12 cellular contexts compared by ENCODE assay signal in the genomic region with DNA sequence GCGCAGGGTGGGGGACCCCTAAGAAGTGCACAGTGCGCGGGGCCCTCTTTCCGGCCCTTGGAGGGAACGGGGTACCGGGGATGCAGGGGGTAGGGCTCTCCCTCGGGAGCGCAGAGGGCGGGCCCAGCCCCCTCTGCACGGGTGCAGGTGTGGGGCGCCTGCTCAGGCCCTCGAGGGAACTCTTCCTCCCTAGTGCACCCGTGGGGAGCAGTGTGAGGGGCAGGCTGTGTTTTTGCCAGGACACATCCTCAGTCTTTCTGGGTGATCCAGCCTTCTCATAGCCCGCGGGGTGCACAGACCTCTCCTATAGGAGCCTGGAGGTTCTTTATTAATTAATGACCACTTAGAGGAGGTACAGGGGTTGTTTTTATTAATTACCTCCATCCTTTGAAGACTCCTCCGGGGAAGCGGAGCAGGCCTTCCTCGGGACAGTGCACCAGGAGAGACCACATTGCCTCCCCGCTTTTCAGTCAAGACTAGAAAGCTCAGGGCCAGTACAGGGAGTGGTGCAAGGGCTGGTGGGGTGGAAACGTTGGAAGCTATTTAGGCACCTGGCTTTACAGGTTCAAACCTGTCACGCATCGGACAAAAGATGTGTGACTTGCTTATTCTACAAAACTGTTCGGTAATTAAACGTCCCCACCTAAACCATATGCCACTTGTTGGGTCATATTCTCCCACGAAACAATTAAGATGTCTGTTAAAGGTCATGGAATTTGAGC. TPM values are rescaled to one million over a fixed set of nuclear protein-coding genes. Genes with fewer than 3 reads are reported as not detected.
A peak's percentile ranks its signal among the peaks of the same experiment; 100 is the strongest.
DNase-seq lines count a peak whose midpoint lies in the region; ATAC-seq, FAIRE-seq and TF ChIP-seq lines count a peak whose summit lies in the region.
"Had no signal": no experiment of that assay in that cellular context is flagged by ENCODE, and none has a peak within 500 bp of the region (broad histone marks: within the 10 kb centered on the region; RNA-seq: fewer than 3 reads in every experiment).

No MANE protein-coding gene starts in this region.

- FAIRE-seq in HepG2 (lab: Jason Lieb, UNC), result no peak

- H3K4me3 ChIP-seq in right lobe of liver (peak overlapping the region in 2 of 3 donors; percentile 39 to 47), HepG2 (replicated peaks in 1 of 3; ENCODE audit: insufficient read depth in 1 of 3, low read depth in 2 of 3, low read length in 3 of 3) (no peak overlapping the region), dorsolateral prefrontal cortex (peak overlapping the region in 51 of 59 donors; percentile 15 to 62 (median 45))

- TF ChIP-seq RAD21 in HepG2 (CRISPR knock-in tag; IDR thresholded peaks at IDR 0.05), result no peak

- peaks cover 10% of the 10 kb centered on the region for H3K4me1 Mint-ChIP-seq in nephron

- no peak overlapping the region for H3K9ac ChIP-seq in HepG2 (ENCODE audit: insufficient read depth, low read depth, low read length)
- H3K9ac ChIP-seq: SK-N-SH had no signal

- H3K36me3 ChIP-seq in right lobe of liver, result no peaks in the 10 kb centered on the region
- H3K36me3 ChIP-seq in HepG2 (replicated peaks in 1 of 2; ENCODE audit: control insufficient read depth in 1 of 2, insufficient read depth in 2 of 2, low read length in 2 of 2), result no peaks in the 10 kb centered on the region

- no peaks in the 10 kb centered on the region for H3K9me3 ChIP-seq in right lobe of liver
- H3K9me3 ChIP-seq in HepG2 (ENCODE audit: low read length), result no peaks in the 10 kb centered on the region
- H3K9me3 ChIP-seq: SK-N-SH had no signal

- H3K4me2 ChIP-seq in HepG2 (ENCODE audit: low read depth, low read length), result no peak overlapping the region

- H3K27me3 ChIP-seq in right lobe of liver, result no peaks in the 10 kb centered on the region
- H3K27me3 ChIP-seq in HepG2 (ENCODE audit: control insufficient read depth in 1 of 2, insufficient read depth in 2 of 2, low read length in 2 of 2), result peaks cover 5 to 32% of the 10 kb centered on the region in 2 experiments; a peak in 4 of 5 replicates
- H3K27me3 ChIP-seq in dorsolateral prefrontal cortex, result peaks cover 0 to 54% (median 33%) of the 10 kb centered on the region in 45 donors

- H3K27ac ChIP-seq in right lobe of liver (no peak overlapping the region), HepG2 (ENCODE audit: extremely low read length, insufficient read depth, low read length) (no peak overlapping the region), dorsolateral prefrontal cortex (peak overlapping the region in 4 of 59 donors; percentile 42 to 78 (median 58))

- peaks cover 82% of the 10 kb centered on the region for H3K27me3 Mint-ChIP-seq in nephron (ENCODE audit: low read depth)

- no peak overlapping the region for H3K27ac Mint-ChIP-seq in nephron

- TF ChIP-seq EP300 in HepG2 (IDR thresholded peaks at IDR 0.05; ENCODE audit: low read depth in 2 of 2, low read length in 2 of 2) (no peak), HepG2 (CRISPR knock-in tag; IDR thresholded peaks at IDR 0.05; ENCODE audit: borderline replicate concordance) (no peak)

- H3K9me3 Mint-ChIP-seq in nephron, result peaks cover 4% of the 10 kb centered on the region

- in situ Hi-C loops in HepG2 (cut with HindIII; ENCODE audit: extremely low pct_ligation_motif_present, low pct_unique_long_range_greater_than_20kb), result no loop called here

- CTCF ChIA-PET in HepG2 (lab: Yijun Ruan, JAX; ENCODE audit: low intra/inter-chr PET ratio, low total read pairs), result no interaction called here

- DNase-seq in right lobe of liver (no peak), HepG2 (ENCODE audit: low spot score) (no peak), dorsolateral prefrontal cortex (no peak), HuH-7.5 (ENCODE audit: low spot score) (no peak), NCI-H526 treated with DMSO at 0.1 percent for 48 hours (lab: John Stamatoyannopoulos, UW) (no peak), mesenteric fat pad (ENCODE audit: low spot score) (no peak), GDM1 (lab: John Stamatoyannopoulos, UW) (no peak)
- DNase-seq: amygdala, NCI-H226 had no signal

- no TSS peak for BruUV-seq in HepG2 (replicated peaks; lab: Mats Ljungman, UMichigan)

- H3K79me2 ChIP-seq in HepG2 (ENCODE audit: insufficient read depth, low read length), result no peaks in the 10 kb centered on the region

- H3K4me1 ChIP-seq in right lobe of liver, result peaks cover 0 to 7% (median 0%) of the 10 kb centered on the region in 4 donors
- no peaks in the 10 kb centered on the region for H3K4me1 ChIP-seq in HepG2 (ENCODE audit: insufficient read depth, low read length)

- H2AFZ ChIP-seq in HepG2 (ENCODE audit: low read length), result no peak overlapping the region

- POLR2A ChIA-PET in HepG2 (lab: Yijun Ruan, JAX), result no interaction called here

- peaks cover 1% of the 10 kb centered on the region; the same call in 1 of the 2 replicates for H4K20me1 ChIP-seq in HepG2 (ENCODE audit: insufficient read depth, low read length)

- WGBS in right lobe of liver (ENCODE audit: insufficient coverage, low coverage, low lambda C conversion rate, missing lambda C conversion rate), result 87% methylated on average over 6 of the region's 25 CpGs
- WGBS in HepG2 (ENCODE audit: low lambda C conversion rate), result 86% methylated on average over 12 of the region's 25 CpGs

- no peaks in the 10 kb centered on the region for H3K36me3 Mint-ChIP-seq in nephron (ENCODE audit: low read depth)

- TF ChIP-seq POLR2A in right lobe of liver (IDR thresholded peaks at IDR 0.05) (no peak), HepG2 (IDR thresholded peaks at IDR 0.05; ENCODE audit: insufficient read depth in 1 of 2, low read depth in 2 of 2, low read length in 2 of 2) (no peak)

- ATAC-seq in right lobe of liver, result peak in 1 of 4 donors; percentile 31
- ATAC-seq in HepG2, result no peak

- H3K4me3 Mint-ChIP-seq in nephron, result peak overlapping the region in 2 of 3 experiments; percentile 35 to 46

- intact Hi-C loops in right lobe of liver (cut with DNase I), result no loop called here
- intact Hi-C loops in HepG2 (cut with micrococcal nuclease; ENCODE audit: unreplicated experiment), result no loop called here
- intact Hi-C loops in dorsolateral prefrontal cortex (cut with DNase I), result no loop called here

- TF ChIP-seq CTCF in right lobe of liver (IDR thresholded peaks at IDR 0.05) (no peak), HepG2 (CRISPR knock-in tag; IDR thresholded peaks at IDR 0.05) (no peak), dorsolateral prefrontal cortex (IDR thresholded peaks at IDR 0.05 in 54 of 56, conservative IDR thresholded peaks at IDR 0.05 in 2 of 56; ENCODE audit: low read depth in 1 of 56, partially characterized antibody in 56 of 56) (no peak), nephron (IDR thresholded peaks at IDR 0.05; ENCODE audit: unreplicated experiment in 3 of 3) (no peak)

RNA-seq across cellular contexts. Expression of gene GJB6, which starts 0.6 kb away (rescaled TPM):
- total RNA-seq in right lobe of liver (not detected), HepG2 (2016; rRNA removed; fragmentation: Illumina TruSeq; extraction: Trizol) (not detected in 2 replicates), dorsolateral prefrontal cortex (100 to 1,000 TPM in 17 of 120 experiments, 10 to 100 TPM in 102, 1 to 10 TPM in 1; 9.8 to 193 (median 60.5) TPM), mesenteric fat pad (not detected)
- total RNA-seq in HepG2 (2016; cell fraction: cytosol; rRNA removed; fragmentation: Illumina TruSeq; extraction: Trizol; ENCODE audit: low read depth), result not detected in 2 replicates
- not detected in 2 replicates for total RNA-seq in HepG2 (2016; cell fraction: insoluble cytoplasmic fraction; rRNA removed; fragmentation: Illumina TruSeq; extraction: Trizol)
- not detected in 2 replicates for total RNA-seq in HepG2 (2016; cell fraction: membrane; rRNA removed; fragmentation: Illumina TruSeq; extraction: Trizol)
- total RNA-seq in HepG2 (2016; cell fraction: nucleus; rRNA removed; fragmentation: Illumina TruSeq; extraction: Trizol), result not detected in 2 replicates
- polyA plus RNA-seq in HepG2 (2011; rRNA removed), result not detected in 2 replicates
- not detected in 2 replicates for polyA plus RNA-seq in HepG2 (2011; cell fraction: cytosol; rRNA removed)
- not detected in 2 replicates for polyA plus RNA-seq in HepG2 (2011; cell fraction: nucleus; rRNA removed)
- polyA plus RNA-seq in HepG2 (2012), result not detected in 2 replicates
- not detected in 2 replicates for polyA plus RNA-seq in HepG2 (2016; cell fraction: cytosol; fragmentation: Illumina TruSeq; extraction: Trizol; ENCODE audit: low read depth)
- polyA plus RNA-seq in HepG2 (2016; cell fraction: insoluble cytoplasmic fraction; fragmentation: Illumina TruSeq; extraction: Trizol; ENCODE audit: low read depth), result not detected in 2 replicates
- not detected in 2 replicates for polyA plus RNA-seq in HepG2 (2016; cell fraction: membrane; fragmentation: Illumina TruSeq; extraction: Trizol; ENCODE audit: low read depth)
- not detected in 2 replicates for polyA plus RNA-seq in HepG2 (2016; cell fraction: nucleus; fragmentation: Illumina TruSeq; extraction: Trizol; ENCODE audit: insufficient read depth, low read depth)
- not detected in 2 replicates for polyA minus RNA-seq in HepG2 (2011; rRNA and poly(A)+ RNA removed; ENCODE audit: low replicate concordance)
- polyA minus RNA-seq in HepG2 (2011; cell fraction: cytosol; rRNA and poly(A)+ RNA removed), result not detected in 2 replicates
- not detected in 2 replicates for polyA minus RNA-seq in HepG2 (2011; cell fraction: nucleus; rRNA and poly(A)+ RNA removed)
- polyA plus RNA-seq: BJ, SK-N-SH had no signal

RNA-seq across cellular contexts. Expression of gene GJB2, which starts 40.0 kb away (rescaled TPM):
- total RNA-seq in right lobe of liver (10 to 100 TPM; 21.8 to 40.0 (median 30.0) TPM), HepG2 (2016; rRNA removed; fragmentation: Illumina TruSeq; extraction: Trizol) (0.18 TPM in 1 of 2 replicates, not detected in the other), dorsolateral prefrontal cortex (1 to 10 TPM in 82 of 120 experiments, under 1 TPM in 36, not detected in 2; 0.29 to 7.3 (median 1.4) TPM), mesenteric fat pad (0.26 TPM)
- not detected in 2 replicates for total RNA-seq in HepG2 (2016; cell fraction: cytosol; rRNA removed; fragmentation: Illumina TruSeq; extraction: Trizol; ENCODE audit: low read depth)
- total RNA-seq in HepG2 (2016; cell fraction: insoluble cytoplasmic fraction; rRNA removed; fragmentation: Illumina TruSeq; extraction: Trizol), result 0.19 TPM in 1 of 2 replicates, not detected in the other
- total RNA-seq in HepG2 (2016; cell fraction: membrane; rRNA removed; fragmentation: Illumina TruSeq; extraction: Trizol), result 0.07 TPM in 1 of 2 replicates, not detected in the other
- total RNA-seq in HepG2 (2016; cell fraction: nucleus; rRNA removed; fragmentation: Illumina TruSeq; extraction: Trizol), result 0.16 TPM in 1 of 2 replicates, not detected in the other
- 0.08 and 0.15 TPM in 2 replicates for polyA plus RNA-seq in HepG2 (2011; rRNA removed)
- polyA plus RNA-seq in HepG2 (2011; cell fraction: cytosol; rRNA removed), result 0.09 and 0.15 TPM in 2 replicates
- polyA plus RNA-seq in HepG2 (2011; cell fraction: nucleus; rRNA removed), result not detected in 2 replicates
- polyA plus RNA-seq in HepG2 (2012), result 0.08 and 0.20 TPM in 2 replicates
- 0.09 TPM in 1 of 2 replicates, not detected in the other for polyA plus RNA-seq in HepG2 (2016; cell fraction: cytosol; fragmentation: Illumina TruSeq; extraction: Trizol; ENCODE audit: low read depth)
- 0.13 and 0.16 TPM in 2 replicates for polyA plus RNA-seq in HepG2 (2016; cell fraction: insoluble cytoplasmic fraction; fragmentation: Illumina TruSeq; extraction: Trizol; ENCODE audit: low read depth)
- polyA plus RNA-seq in HepG2 (2016; cell fraction: membrane; fragmentation: Illumina TruSeq; extraction: Trizol; ENCODE audit: low read depth), result 0.12 and 0.13 TPM in 2 replicates
- polyA plus RNA-seq in HepG2 (2016; cell fraction: nucleus; fragmentation: Illumina TruSeq; extraction: Trizol; ENCODE audit: insufficient read depth, low read depth), result 0.21 and 0.39 TPM in 2 replicates
- 0.14 and 0.44 TPM in 2 replicates for polyA minus RNA-seq in HepG2 (2011; rRNA and poly(A)+ RNA removed; ENCODE audit: low replicate concordance)
- not detected in 2 replicates for polyA minus RNA-seq in HepG2 (2011; cell fraction: cytosol; rRNA and poly(A)+ RNA removed)
- not detected in 2 replicates for polyA minus RNA-seq in HepG2 (2011; cell fraction: nucleus; rRNA and poly(A)+ RNA removed)
- polyA plus RNA-seq: BJ, SK-N-SH had no signal

Comparison
In these comparisons a context has a peak if more than half of its experiments do, and no peak if none do; other contexts are left out.
1. H3K4me3 ChIP-seq: peak in right lobe of liver (2 of 3) and dorsolateral prefrontal cortex (51 of 59); none in HepG2 (0 of 3).
2. RNA of gene GJB6, which starts 0.6 kb away (total RNA-seq): 9.8 to 193 TPM in dorsolateral prefrontal cortex; not detected in right lobe of liver, not detected in HepG2 and not detected in mesenteric fat pad (single experiment); every median in the first group is over 4 times any median in the second.